Comparison of ENCODE assay signal across 29 cellular contexts in the genomic region with DNA sequence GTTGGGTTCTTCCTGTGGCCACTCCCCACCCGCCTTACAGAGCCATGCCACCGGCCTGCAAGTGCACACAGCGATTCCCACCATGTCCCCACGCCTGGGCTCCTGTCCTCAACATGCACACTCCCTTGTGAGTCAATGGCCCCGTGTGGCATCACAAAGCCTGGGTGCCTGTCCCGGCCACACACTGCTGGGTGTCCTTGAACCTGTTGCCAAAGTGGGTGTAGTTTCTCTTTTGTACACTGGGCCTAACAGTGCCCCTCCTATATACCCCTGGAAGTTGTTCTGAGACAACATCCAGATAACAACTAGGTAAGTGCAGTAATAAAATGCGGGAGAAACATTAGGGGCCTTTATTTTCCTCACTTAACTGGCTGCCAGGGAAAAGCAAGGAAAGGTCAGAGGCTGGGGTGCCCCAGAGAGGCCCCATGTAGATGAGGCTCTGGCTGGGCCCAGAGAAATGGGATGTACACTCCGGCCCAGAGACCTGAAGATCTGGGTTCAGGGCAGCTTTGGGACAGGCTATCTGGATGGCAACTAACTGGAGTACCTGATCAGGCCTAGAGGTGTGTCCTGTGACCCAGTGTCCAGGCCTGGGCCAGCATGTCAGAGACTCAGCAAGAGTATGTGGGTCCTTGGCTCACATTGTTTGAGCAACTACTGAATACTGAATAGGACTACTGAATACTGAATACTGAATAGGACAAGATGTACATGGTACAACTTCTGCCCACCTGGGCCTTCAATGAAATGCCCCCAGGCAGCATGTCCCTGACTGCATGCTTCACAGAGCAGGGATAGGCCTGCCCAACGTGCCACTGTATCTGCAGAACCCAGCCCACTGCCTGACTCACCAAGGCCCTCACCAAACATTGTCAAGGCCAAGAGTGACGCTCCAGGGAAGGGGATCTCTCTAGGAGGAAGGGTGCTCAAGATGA. TPM values are rescaled to one million over a fixed set of nuclear protein-coding genes. Genes with fewer than 3 reads are reported as not detected.
A peak's percentile ranks its signal among the peaks of the same experiment; 100 is the strongest.
DNase-seq lines count a peak whose midpoint lies in the region; ATAC-seq, FAIRE-seq and TF ChIP-seq lines count a peak whose summit lies in the region.
"Had no signal": no experiment of that assay in that cellular context is flagged by ENCODE, and none has a peak within 500 bp of the region (broad histone marks: within the 10 kb centered on the region; RNA-seq: fewer than 3 reads in every experiment).

No MANE protein-coding gene starts in this region.

- no peak overlapping the region for H3K27ac Mint-ChIP-seq in activated CD8-positive, alpha-beta memory T cell treated with anti-CD3 and anti-CD28 coated beads, Interleukin-2, amount 10 ng/mL, durations not matched to agents 7 days and 5 days
- H3K27ac Mint-ChIP-seq: activated CD4-positive, alpha-beta memory T cell treated with anti-CD3 and anti-CD28 coated beads, Interleukin-2, amount 10 ng/mL, durations not matched to agents 7 days and 5 days; CD4-positive, alpha-beta T cell; immature natural killer cell; stimulated activated memory B cell treated with anti-CD40 and anti-IgM and Interleukin-4, amounts not matched to agents 10 μg/mL and 1 μg/mL and 100 μg/mL, for 72 hours; T-helper 2 cell treated with Interferon-gamma antibody and Interleukin-4, amounts not matched to agents 5 μg/mL and 100 μg/mL, for 36 hours had no signal

- H3K9me3 ChIP-seq in endothelial cell of umbilical vein (replicated peaks; ENCODE audit: control insufficient read depth, insufficient read depth, low read length) (no peaks in the 10 kb centered on the region), mucosa of descending colon (no peaks in the 10 kb centered on the region)
- H3K9me3 ChIP-seq: breast epithelium, HAP-1, lower lobe of right lung, neutrophil, psoas muscle, uterus had no signal

- POLR2A ChIA-PET in endothelial cell of umbilical vein (lab: Charles Lee): no interaction called here

- H3K4me1 ChIP-seq in endothelial cell of umbilical vein (ENCODE audit: control insufficient read depth, extremely low read depth, insufficient read depth, low read length) (peaks cover 35% of the 10 kb centered on the region), mucosa of descending colon (ENCODE audit: low read depth) (peaks cover 28% of the 10 kb centered on the region)
- H3K4me1 ChIP-seq: HAP-1 had no signal

- H3K9me3 Mint-ChIP-seq in activated CD8-positive, alpha-beta memory T cell treated with anti-CD3 and anti-CD28 coated beads, Interleukin-2, amount 10 ng/mL, durations not matched to agents 7 days and 5 days (ENCODE audit: low read depth): no peaks in the 10 kb centered on the region
- H3K9me3 Mint-ChIP-seq: activated CD4-positive, alpha-beta memory T cell treated with anti-CD3 and anti-CD28 coated beads, Interleukin-2, amount 10 ng/mL, durations not matched to agents 7 days and 5 days; CD4-positive, alpha-beta T cell; stimulated activated memory B cell treated with anti-CD40 and anti-IgM and Interleukin-4, amounts not matched to agents 10 μg/mL and 1 μg/mL and 100 μg/mL, for 72 hours; T-helper 2 cell treated with Interferon-gamma antibody and Interleukin-4, amounts not matched to agents 5 μg/mL and 100 μg/mL, for 36 hours had no signal

- no TSS peak for BruUV-seq in endothelial cell of umbilical vein (replicated peaks; lab: Mats Ljungman, UMichigan)

- DNase-seq in Daoy (ENCODE audit: low read depth) (peak; percentile 42), RCC 7860 (ENCODE audit: low spot score) (peak; percentile 62), endothelial cell of umbilical vein (ENCODE audit: low read depth, low spot score) (no peak), mucosa of descending colon (peak in 2 of 3 donors; percentile 22 to 43), SW 1271 (lab: John Stamatoyannopoulos, UW) (no peak)
- no peak for DNase-seq in activated CD8-positive, alpha-beta memory T cell treated with anti-CD3 and anti-CD28 coated beads, Interleukin-2, amount 10 ng/mL, durations not matched to agents 7 days and 5 days
- DNase-seq: activated CD4-positive, alpha-beta memory T cell treated with anti-CD3 and anti-CD28 coated beads, Interleukin-2, amount 10 ng/mL, durations not matched to agents 7 days and 5 days; activated CD4-positive, CD25-positive, alpha-beta regulatory T cell; activated gamma-delta T cell; activated T-cell treated with anti-CD3 and anti-CD28 coated beads for 4 hours; CD4-positive, alpha-beta T cell; DMS153; immature natural killer cell; lower lobe of right lung; NCI-H1417 treated with DMSO at 0.1 percent for 48 hours; NCI-H524; stimulated activated CD4-positive, alpha-beta T cell treated with anti-CD3 and anti-CD28 coated beads, Interleukin-1b, Interleukin-23, amount 100 ng/mL, for 48 hours; uterus had no signal

- H3K4me3 ChIP-seq in endothelial cell of umbilical vein (replicated peaks in 1 of 3; ENCODE audit: insufficient read depth in 1 of 3, low read depth in 1 of 3, low read length in 3 of 3) (no peak overlapping the region), mucosa of descending colon (no peak overlapping the region)
- H3K4me3 ChIP-seq: breast epithelium, coronary artery, HAP-1, lower lobe of right lung, psoas muscle, skin epidermis, uterus had no signal

- intact Hi-C loops in endothelial cell of umbilical vein (cut with micrococcal nuclease): no loop called here
- intact Hi-C loops in mucosa of descending colon (cut with DNase I, micrococcal nuclease): no loop called here

- no peaks in the 10 kb centered on the region for H3K4me1 Mint-ChIP-seq in activated CD8-positive, alpha-beta memory T cell treated with anti-CD3 and anti-CD28 coated beads, Interleukin-2, amount 10 ng/mL, durations not matched to agents 7 days and 5 days
- H3K4me1 Mint-ChIP-seq: activated CD4-positive, alpha-beta memory T cell treated with anti-CD3 and anti-CD28 coated beads, Interleukin-2, amount 10 ng/mL, durations not matched to agents 7 days and 5 days; immature natural killer cell; stimulated activated memory B cell treated with anti-CD40 and anti-IgM and Interleukin-4, amounts not matched to agents 10 μg/mL and 1 μg/mL and 100 μg/mL, for 72 hours had no signal

- dilution Hi-C loops in endothelial cell of umbilical vein (cut with MboI; ENCODE audit: extremely low pct_ligation_motif_present, low sequenced_read_pairs): no loop called here

- H3K36me3 Mint-ChIP-seq in activated CD8-positive, alpha-beta memory T cell treated with anti-CD3 and anti-CD28 coated beads, Interleukin-2, amount 10 ng/mL, durations not matched to agents 7 days and 5 days: no peaks in the 10 kb centered on the region
- H3K36me3 Mint-ChIP-seq: immature natural killer cell; stimulated activated memory B cell treated with anti-CD40 and anti-IgM and Interleukin-4, amounts not matched to agents 10 μg/mL and 1 μg/mL and 100 μg/mL, for 72 hours had no signal

- CTCF ChIA-PET in endothelial cell of umbilical vein (lab: Charles Lee): no interaction called here
- CTCF ChIA-PET in activated CD8-positive, alpha-beta memory T cell treated with anti-CD3 and anti-CD28 coated beads, Interleukin-2, amount 10 ng/mL, durations not matched to agents 7 days and 5 days (lab: Charles Lee): no interaction called here

- no peak overlapping the region for H3K4me3 Mint-ChIP-seq in activated CD8-positive, alpha-beta memory T cell treated with anti-CD3 and anti-CD28 coated beads, Interleukin-2, amount 10 ng/mL, durations not matched to agents 7 days and 5 days
- H3K4me3 Mint-ChIP-seq: activated CD4-positive, alpha-beta memory T cell treated with anti-CD3 and anti-CD28 coated beads, Interleukin-2, amount 10 ng/mL, durations not matched to agents 7 days and 5 days; CD4-positive, alpha-beta T cell; immature natural killer cell; stimulated activated memory B cell treated with anti-CD40 and anti-IgM and Interleukin-4, amounts not matched to agents 10 μg/mL and 1 μg/mL and 100 μg/mL, for 72 hours; T-helper 2 cell treated with Interferon-gamma antibody and Interleukin-4, amounts not matched to agents 5 μg/mL and 100 μg/mL, for 36 hours had no signal

- no peak for TF ChIP-seq POLR2A in endothelial cell of umbilical vein (IDR thresholded peaks at IDR 0.05; ENCODE audit: low read depth, low read length)

- ATAC-seq in mucosa of descending colon: no peak
- ATAC-seq in activated CD8-positive, alpha-beta memory T cell treated with anti-CD3 and anti-CD28 coated beads, Interleukin-2, amount 10 ng/mL, durations not matched to agents 7 days and 5 days: no peak
- no peak for ATAC-seq in HG02642 (IDR thresholded peaks at IDR 0.05; ENCODE audit: poor library complexity, unreplicated experiment)
- ATAC-seq in HG03432 (IDR thresholded peaks at IDR 0.05; ENCODE audit: unreplicated experiment): no peak
- ATAC-seq: lower lobe of right lung; psoas muscle; SK-N-SH treated with all-trans-retinoic acid at 6 μM for 48 hours; stimulated activated memory B cell treated with anti-CD40 and anti-IgM and Interleukin-4, amounts not matched to agents 10 μg/mL and 1 μg/mL and 100 μg/mL, for 72 hours had no signal

- no peak overlapping the region for H3K9ac ChIP-seq in endothelial cell of umbilical vein (replicated peaks; ENCODE audit: extremely low read depth, insufficient read depth, low read length)

- no peaks in the 10 kb centered on the region for H3K36me3 ChIP-seq in endothelial cell of umbilical vein (ENCODE audit: control insufficient read depth in 2 of 2, extremely low read depth in 1 of 2, insufficient read depth in 2 of 2, low read length in 2 of 2)
- H3K36me3 ChIP-seq in mucosa of descending colon (ENCODE audit: low read depth): no peaks in the 10 kb centered on the region
- H3K36me3 ChIP-seq: breast epithelium, HAP-1, lower lobe of right lung, neutrophil, uterus had no signal

- TF ChIP-seq CTCF in endothelial cell of umbilical vein (IDR thresholded peaks at IDR 0.05; ENCODE audit: extremely low read depth in 1 of 2, insufficient read depth in 1 of 2, low read depth in 1 of 2, low read length in 2 of 2) (no peak), mucosa of descending colon (IDR thresholded peaks at IDR 0.05) (no peak)

- no peaks in the 10 kb centered on the region for H3K9me1 ChIP-seq in endothelial cell of umbilical vein (replicated peaks; ENCODE audit: control insufficient read depth, extremely low read depth, insufficient read depth, low read length)

- H4K20me1 ChIP-seq in endothelial cell of umbilical vein (replicated peaks; ENCODE audit: control insufficient read depth, extremely low read depth, insufficient read depth, low read length): no peaks in the 10 kb centered on the region

- H3K27me3 ChIP-seq in endothelial cell of umbilical vein (ENCODE audit: control insufficient read depth in 2 of 2, insufficient read depth in 2 of 2, low read length in 2 of 2): no peaks in the 10 kb centered on the region
- H3K27me3 ChIP-seq: breast epithelium, uterus had no signal

- no peak overlapping the region for H3K4me2 ChIP-seq in endothelial cell of umbilical vein (ENCODE audit: insufficient read depth, low read length)

- H2AFZ ChIP-seq in endothelial cell of umbilical vein (ENCODE audit: low read depth, low read length): no peak overlapping the region

- FAIRE-seq in RCC 7860 (lab: Jason Lieb, UNC) (peak; percentile 62), endothelial cell of umbilical vein (lab: Jason Lieb, UNC) (peak; percentile 26)

- H3K27ac ChIP-seq in endothelial cell of umbilical vein (ENCODE audit: insufficient read depth, low read depth, low read length): no peak overlapping the region
- H3K27ac ChIP-seq: coronary artery, lower lobe of right lung, neutrophil, psoas muscle, uterus had no signal

- H3K27me3 Mint-ChIP-seq in activated CD8-positive, alpha-beta memory T cell treated with anti-CD3 and anti-CD28 coated beads, Interleukin-2, amount 10 ng/mL, durations not matched to agents 7 days and 5 days: peaks cover 24% of the 10 kb centered on the region

- no peaks in the 10 kb centered on the region for H3K79me2 ChIP-seq in endothelial cell of umbilical vein (ENCODE audit: control insufficient read depth, insufficient read depth, low read length)

RNA-seq across cellular contexts. Expression of a gene that starts 8.3 kb away (rescaled TPM):
- 10.4 and 14.3 TPM in 2 replicates for total RNA-seq in Daoy (2014; rRNA removed; shearing (Covaris generic))
- total RNA-seq in endothelial cell of umbilical vein: 1.1 and 2.1 TPM in 2 replicates
- 2.6 and 4.2 TPM in 2 replicates for polyA plus RNA-seq in endothelial cell of umbilical vein
- 1.9 and 2.1 TPM in 2 replicates for polyA plus RNA-seq in endothelial cell of umbilical vein (2011; cell fraction: cytosol; rRNA removed)
- polyA plus RNA-seq in endothelial cell of umbilical vein (2011; cell fraction: nucleus; rRNA removed): 9.6 and 18.4 TPM in 2 replicates
- 1.4 and 1.7 TPM in 2 replicates for polyA plus RNA-seq in endothelial cell of umbilical vein (2012)
- polyA minus RNA-seq in endothelial cell of umbilical vein: 4.1 and 4.5 TPM in 2 replicates
- 19.9 TPM for polyA minus RNA-seq in endothelial cell of umbilical vein (2011; cell fraction: cytosol; rRNA and poly(A)+ RNA removed)
- polyA minus RNA-seq in endothelial cell of umbilical vein (2011; cell fraction: nucleus; rRNA and poly(A)+ RNA removed): 3.0 and 5.5 TPM in 2 replicates
- 100 to 1,000 TPM; 166 to 453 (median 211) TPM for total RNA-seq in mucosa of descending colon
- total RNA-seq in activated CD8-positive, alpha-beta memory T cell treated with anti-CD3 and anti-CD28 coated beads, Interleukin-2, amount 10 ng/mL, durations not matched to agents 7 days and 5 days: not detected

Comparison
In these comparisons a context has a peak if more than half of its experiments do, and no peak if none do; other contexts are left out.
1. DNase-seq: peak in Daoy (single experiment), RCC 7860 (single experiment) and mucosa of descending colon (2 of 3); none in endothelial cell of umbilical vein (single experiment), activated CD8-positive, alpha-beta memory T cell treated with anti-CD3 and anti-CD28 coated beads, Interleukin-2, amount 10 ng/mL, durations not matched to agents 7 days and 5 days (single experiment) and SW 1271 (0 of 2).
2. RNA of a gene that starts 8.3 kb away (total RNA-seq): 166 to 453 TPM in mucosa of descending colon; 10.4 to 14.3 TPM in Daoy, 1.1 to 2.1 TPM in endothelial cell of umbilical vein and not detected in activated CD8-positive, alpha-beta memory T cell treated with anti-CD3 and anti-CD28 coated beads, Interleukin-2, amount 10 ng/mL, durations not matched to agents 7 days and 5 days; every median in the first group is over 10 times any median in the second.